Comparison of ENCODE assay signal across 14 cellular contexts in genomic region chr9:86322973-86323644, GRCh38. TPM values are rescaled to one million over a fixed set of nuclear protein-coding genes. Genes with fewer than 3 reads are reported as not detected.
A peak's percentile ranks its signal among the peaks of the same experiment; 100 is the strongest.
DNase-seq lines count a peak whose midpoint lies in the region; ATAC-seq, FAIRE-seq and TF ChIP-seq lines count a peak whose summit lies in the region.
"Had no signal": no experiment of that assay in that cellular context is flagged by ENCODE, and none has a peak within 500 bp of the region (broad histone marks: within the 10 kb centered on the region; RNA-seq: fewer than 3 reads in every experiment).

No MANE protein-coding gene starts in this region.

- peaks cover 98% of the 10 kb centered on the region for H3K36me3 Mint-ChIP-seq in activated T-cell treated with anti-CD3 and anti-CD28 coated beads, Interleukin-2, amount 50 U/mL, for 24 hours (ENCODE audit: low read depth)
- H3K36me3 Mint-ChIP-seq in stimulated activated effector memory CD8-positive, alpha-beta T cell treated with anti-CD3 and anti-CD28 coated beads, Interleukin-12 subunit alpha, Interleukin-12 subunit beta, amount 100 ng/mL, for 72 hours, result peaks cover 100% of the 10 kb centered on the region

- H3K4me3 ChIP-seq in epithelial cell of esophagus (ENCODE audit: low read length), result no peak overlapping the region
- H3K4me3 ChIP-seq: BLaER1 treated with 17β-estradiol and CSF1 and Interleukin-3, amounts not matched to agents 10 nM and 100 nM; transverse colon had no signal

- no peak for ATAC-seq in stimulated activated effector memory CD8-positive, alpha-beta T cell treated with anti-CD3 and anti-CD28 coated beads, Interleukin-12 subunit alpha, Interleukin-12 subunit beta, amount 100 ng/mL, for 72 hours
- ATAC-seq in HG03097 (IDR thresholded peaks at IDR 0.05; ENCODE audit: low FRiP score, unreplicated experiment), result no peak
- ATAC-seq: activated naive CD4-positive, alpha-beta T cell treated with anti-CD3 and anti-CD28 coated beads, Interleukin-2, amount 50 U/mL, for 72 hours had no signal

- no peak for TF ChIP-seq CTCF in epithelial cell of esophagus (IDR thresholded peaks at IDR 0.05; ENCODE audit: insufficient read depth, low read depth, low read length, missing control alignments)

- no peak for FAIRE-seq in RCC 7860 (lab: Jason Lieb, UNC)

- H3K9me3 Mint-ChIP-seq in activated T-cell treated with anti-CD3 and anti-CD28 coated beads, Interleukin-2, amount 50 U/mL, for 24 hours, result no peaks in the 10 kb centered on the region
- no peaks in the 10 kb centered on the region for H3K9me3 Mint-ChIP-seq in stimulated activated effector memory CD8-positive, alpha-beta T cell treated with anti-CD3 and anti-CD28 coated beads, Interleukin-12 subunit alpha, Interleukin-12 subunit beta, amount 100 ng/mL, for 72 hours
- H3K9me3 Mint-ChIP-seq: activated naive CD4-positive, alpha-beta T cell treated with anti-CD3 and anti-CD28 coated beads, Interleukin-2, amount 50 U/mL, for 72 hours had no signal

- no peak overlapping the region for H3K4me3 Mint-ChIP-seq in activated T-cell treated with anti-CD3 and anti-CD28 coated beads, Interleukin-2, amount 50 U/mL, for 24 hours
- no peak overlapping the region for H3K4me3 Mint-ChIP-seq in stimulated activated effector memory CD8-positive, alpha-beta T cell treated with anti-CD3 and anti-CD28 coated beads, Interleukin-12 subunit alpha, Interleukin-12 subunit beta, amount 100 ng/mL, for 72 hours

- no peak for DNase-seq in activated T-cell treated with anti-CD3 and anti-CD28 coated beads, Interleukin-2, amount 50 U/mL, for 24 hours
- no peak for DNase-seq in activated T-cell treated with anti-CD3 and anti-CD28 coated beads for 4 hours
- peak; percentile 85 for DNase-seq in RPMI7951 (ENCODE audit: low read depth)
- peak; percentile 14 for DNase-seq in epithelial cell of esophagus (ENCODE audit: low read depth)
- DNase-seq in stimulated activated effector memory CD8-positive, alpha-beta T cell treated with anti-CD3 and anti-CD28 coated beads, Interleukin-12 subunit alpha, Interleukin-12 subunit beta, amount 100 ng/mL, for 72 hours (ENCODE audit: low spot score in 2 of 2), result no peak
- no peak for DNase-seq in NCI-H2107 (lab: John Stamatoyannopoulos, UW)
- DNase-seq in RCC 7860 (ENCODE audit: low spot score), result no peak
- DNase-seq: activated CD4-positive, alpha-beta T cell treated with anti-CD3 and anti-CD28 coated beads for 4 hours; posterior cingulate gyrus; SHP77; transverse colon had no signal

- no peaks in the 10 kb centered on the region for H3K27me3 Mint-ChIP-seq in activated T-cell treated with anti-CD3 and anti-CD28 coated beads, Interleukin-2, amount 50 U/mL, for 24 hours

- peak overlapping the region; percentile 9 for H3K27ac Mint-ChIP-seq in activated T-cell treated with anti-CD3 and anti-CD28 coated beads, Interleukin-2, amount 50 U/mL, for 24 hours
- H3K27ac Mint-ChIP-seq in stimulated activated effector memory CD8-positive, alpha-beta T cell treated with anti-CD3 and anti-CD28 coated beads, Interleukin-12 subunit alpha, Interleukin-12 subunit beta, amount 100 ng/mL, for 72 hours, result peak overlapping the region; percentile 48

- H3K4me1 Mint-ChIP-seq in activated T-cell treated with anti-CD3 and anti-CD28 coated beads, Interleukin-2, amount 50 U/mL, for 24 hours (ENCODE audit: low read depth), result peaks cover 12% of the 10 kb centered on the region
- H3K4me1 Mint-ChIP-seq in stimulated activated effector memory CD8-positive, alpha-beta T cell treated with anti-CD3 and anti-CD28 coated beads, Interleukin-12 subunit alpha, Interleukin-12 subunit beta, amount 100 ng/mL, for 72 hours, result peaks cover 15% of the 10 kb centered on the region

RNA-seq across cellular contexts. Expression of gene TUT7, which starts 31.1 kb away (rescaled TPM):
- total RNA-seq in RPMI7951 (2014; rRNA removed; shearing (Covaris generic)), result 21.3 and 21.6 TPM in 2 replicates

RNA-seq across cellular contexts. Expression of gene ISCA1, which starts 40.8 kb away (rescaled TPM):
- 29.4 and 32.4 TPM in 2 replicates for total RNA-seq in RPMI7951 (2014; rRNA removed; shearing (Covaris generic))

Comparison
In these comparisons a context has a peak if more than half of its experiments do, and no peak if none do; other contexts are left out.
1. DNase-seq: peak in RPMI7951 (single experiment) and epithelial cell of esophagus (single experiment); none in activated T-cell treated with anti-CD3 and anti-CD28 coated beads, Interleukin-2, amount 50 U/mL, for 24 hours (single experiment), activated T-cell treated with anti-CD3 and anti-CD28 coated beads for 4 hours (single experiment), stimulated activated effector memory CD8-positive, alpha-beta T cell treated with anti-CD3 and anti-CD28 coated beads, Interleukin-12 subunit alpha, Interleukin-12 subunit beta, amount 100 ng/mL, for 72 hours (0 of 2), NCI-H2107 (single experiment) and RCC 7860 (single experiment).